ENCODE assay signal across 8 cellular contexts in genomic region chr12:113239811-113240331, GRCh38. TPM values are rescaled to one million over a fixed set of nuclear protein-coding genes. Genes with fewer than 3 reads are reported as not detected.
DNase-seq lines count a peak whose midpoint lies in the region; ATAC-seq and TF ChIP-seq lines count a peak whose summit lies in the region.

No MANE protein-coding gene starts in this region.

- POLR2A ChIA-PET in activated CD4-positive, alpha-beta T cell treated with anti-CD3 and anti-CD28 coated beads, Interleukin-2, amount 10 ng/mL, durations not matched to agents 7 days and 5 days (lab: Charles Lee) = no interaction called here

- WGBS in smooth muscle cell (ENCODE audit: low lambda C conversion rate) = 25% methylated on average over 12 of the region's 12 CpGs

- no peak overlapping the region for H3K27ac Mint-ChIP-seq in activated CD4-positive, alpha-beta T cell treated with anti-CD3 and anti-CD28 coated beads, Interleukin-2, amount 10 ng/mL, durations not matched to agents 7 days and 5 days

- H3K79me2 ChIP-seq in smooth muscle cell (ENCODE audit: low read depth) = no peaks in the 10 kb centered on the region

- no peak for TF ChIP-seq CTCF in VCaP (conservative IDR thresholded peaks at IDR 0.05)
- TF ChIP-seq CTCF in smooth muscle cell (IDR thresholded peaks at IDR 0.05; ENCODE audit: borderline replicate concordance, insufficient read depth, poor library complexity, severe bottlenecking) = no peak

- ATAC-seq in GM19397 (IDR thresholded peaks at IDR 0.05; ENCODE audit: unreplicated experiment) = no peak

- peak overlapping the region; percentile 46 for H3K9ac ChIP-seq in smooth muscle cell (ENCODE audit: low read depth)

- DNase-seq in G401 (ENCODE audit: low spot score) (peak; percentile 45), kidney tubule cell (ENCODE audit: low spot score) (peak; percentile 31), smooth muscle cell (lab: John Stamatoyannopoulos, UW; ENCODE audit: unreplicated experiment) (peak; percentile 16), kidney glomerular epithelial cell (lab: John Stamatoyannopoulos, UW) (no peak), NCI-H82 (lab: John Stamatoyannopoulos, UW) (no peak)
- DNase-seq in activated CD4-positive, alpha-beta T cell treated with anti-CD3 and anti-CD28 coated beads, Interleukin-2, amount 10 ng/mL, durations not matched to agents 7 days and 5 days = no peak

- H3K27me3 ChIP-seq in smooth muscle cell (ENCODE audit: low read depth) = no peaks in the 10 kb centered on the region

- peaks cover 6% of the 10 kb centered on the region for H3K4me1 ChIP-seq in smooth muscle cell (ENCODE audit: low read depth)

- H3K4me1 Mint-ChIP-seq in activated CD4-positive, alpha-beta T cell treated with anti-CD3 and anti-CD28 coated beads, Interleukin-2, amount 10 ng/mL, durations not matched to agents 7 days and 5 days = peaks cover 16% of the 10 kb centered on the region

- H3K27ac ChIP-seq in VCaP (peak overlapping the region; percentile 100), smooth muscle cell (ENCODE audit: low read depth) (peak overlapping the region; percentile 99)

- no peak overlapping the region for H2AFZ ChIP-seq in smooth muscle cell (ENCODE audit: low read depth)

- no peaks in the 10 kb centered on the region for H4K20me1 ChIP-seq in smooth muscle cell (ENCODE audit: low read depth)

- H3K4me3 Mint-ChIP-seq in activated CD4-positive, alpha-beta T cell treated with anti-CD3 and anti-CD28 coated beads, Interleukin-2, amount 10 ng/mL, durations not matched to agents 7 days and 5 days = no peak overlapping the region

- peak overlapping the region; percentile 30 for H3K4me2 ChIP-seq in smooth muscle cell

- no peaks in the 10 kb centered on the region for H3K36me3 ChIP-seq in smooth muscle cell (ENCODE audit: low read depth)

- H3K9me3 ChIP-seq in smooth muscle cell (replicated peaks; ENCODE audit: low read depth) = no peaks in the 10 kb centered on the region

- H3K4me3 ChIP-seq in smooth muscle cell = no peak overlapping the region

- CTCF ChIA-PET in activated CD4-positive, alpha-beta T cell treated with anti-CD3 and anti-CD28 coated beads, Interleukin-2, amount 10 ng/mL, durations not matched to agents 7 days and 5 days (lab: Charles Lee) = interaction anchor here (1.3 to 1.4 kb wide), 2 partner anchors 10 to 15 kb away, joined by 3 to 4 read pairs; no protein-coding TSS in a partner anchor

- no peaks in the 10 kb centered on the region for H3K9me3 Mint-ChIP-seq in activated CD4-positive, alpha-beta T cell treated with anti-CD3 and anti-CD28 coated beads, Interleukin-2, amount 10 ng/mL, durations not matched to agents 7 days and 5 days

- in situ Hi-C loops in G401 (cut with HindIII; ENCODE audit: low sequenced_read_pairs) = no loop called here

- H3F3A ChIP-seq in smooth muscle cell (ENCODE audit: low read depth) = peaks cover 26% of the 10 kb centered on the region

- peaks cover 5% of the 10 kb centered on the region for H3K36me3 Mint-ChIP-seq in activated CD4-positive, alpha-beta T cell treated with anti-CD3 and anti-CD28 coated beads, Interleukin-2, amount 10 ng/mL, durations not matched to agents 7 days and 5 days (ENCODE audit: low read depth)

- H3K27me3 Mint-ChIP-seq in activated CD4-positive, alpha-beta T cell treated with anti-CD3 and anti-CD28 coated beads, Interleukin-2, amount 10 ng/mL, durations not matched to agents 7 days and 5 days = no peaks in the 10 kb centered on the region

RNA-seq across cellular contexts. Expression of gene TPCN1, which starts 18.6 kb away (rescaled TPM):
- 6.9 and 14.3 TPM in 2 replicates for total RNA-seq in G401 (2014; rRNA removed; shearing (Covaris generic))
- total RNA-seq in smooth muscle cell = 12.1 and 12.9 TPM in 2 replicates
- 29.2 and 29.6 TPM in 2 replicates for polyA plus RNA-seq in smooth muscle cell
- 10 to 100 TPM; 18.6 to 20.9 TPM for total RNA-seq in activated CD4-positive, alpha-beta T cell treated with anti-CD3 and anti-CD28 coated beads, Interleukin-2, amount 10 ng/mL, durations not matched to agents 7 days and 5 days

RNA-seq across cellular contexts. Expression of gene RITA1, which starts 54.4 kb away (rescaled TPM):
- total RNA-seq in G401 (2014; rRNA removed; shearing (Covaris generic)) = 63.7 and 69.2 TPM in 2 replicates
- total RNA-seq in smooth muscle cell = 9.1 and 9.6 TPM in 2 replicates
- polyA plus RNA-seq in smooth muscle cell = 12.2 and 14.0 TPM in 2 replicates
- 10 to 100 TPM; 17.0 to 18.0 TPM for total RNA-seq in activated CD4-positive, alpha-beta T cell treated with anti-CD3 and anti-CD28 coated beads, Interleukin-2, amount 10 ng/mL, durations not matched to agents 7 days and 5 days

RNA-seq across cellular contexts. Expression of gene DDX54, which starts 54.6 kb away (rescaled TPM):
- 63.1 and 130 TPM in 2 replicates for total RNA-seq in G401 (2014; rRNA removed; shearing (Covaris generic))
- 19.3 and 39.3 TPM in 2 replicates for total RNA-seq in smooth muscle cell
- 28.3 and 32.5 TPM in 2 replicates for polyA plus RNA-seq in smooth muscle cell
- total RNA-seq in activated CD4-positive, alpha-beta T cell treated with anti-CD3 and anti-CD28 coated beads, Interleukin-2, amount 10 ng/mL, durations not matched to agents 7 days and 5 days = 10 to 100 TPM; 65.6 to 72.0 TPM

Comparison
In these comparisons a context has a peak if more than half of its experiments do, and no peak if none do; other contexts are left out.
1. DNase-seq: peak in G401 (single experiment), kidney tubule cell (single experiment) and smooth muscle cell (single experiment); none in activated CD4-positive, alpha-beta T cell treated with anti-CD3 and anti-CD28 coated beads, Interleukin-2, amount 10 ng/mL, durations not matched to agents 7 days and 5 days (single experiment), kidney glomerular epithelial cell (single experiment) and NCI-H82 (single experiment).